In genomic region chr12:103580026-103580425, GRCh38 we compare ENCODE assay signal across 18 cellular contexts. TPM values are rescaled to one million over a fixed set of nuclear protein-coding genes. Genes with fewer than 3 reads are reported as not detected.
"Had no signal": no experiment of that assay in that cellular context is flagged by ENCODE, and none has a peak within 500 bp of the region (broad histone marks: within the 10 kb centered on the region; RNA-seq: fewer than 3 reads in every experiment).

No MANE protein-coding gene starts in this region.

- H3K9me3 ChIP-seq: esophagus squamous epithelium, tibial artery had no signal

- ATAC-seq: left cardiac atrium; stimulated activated naive CD8-positive, alpha-beta T cell treated with anti-CD3 and anti-CD28 coated beads, Interleukin-15, Interleukin-2, amounts not matched to agents 100 U/mL and 50 U/mL, for 24 hours; T-helper 17 cell had no signal

- H2AFZ ChIP-seq: hepatocyte had no signal

- DNase-seq: activated CD4-positive, alpha-beta T cell treated with anti-CD3 and anti-CD28 coated beads, Interleukin-2, amount 50 U/mL, for 4 hours; activated gamma-delta T cell; central memory CD4-positive, alpha-beta T cell; esophagus squamous epithelium; left cardiac atrium; occipital lobe; stimulated activated CD4-positive, alpha-beta T cell treated with anti-CD3 and anti-CD28 coated beads, Interleukin-2, amount 100 ng/mL, for 24 hours; stimulated activated naive CD8-positive, alpha-beta T cell treated with anti-CD3 and anti-CD28 coated beads, Interleukin-15, Interleukin-2, amounts not matched to agents 100 U/mL and 50 U/mL, for 24 hours; substantia nigra; T-helper 17 cell; tibial artery; WERI-Rb-1 had no signal

- H3K4me2 ChIP-seq: hepatocyte had no signal

- H3K27ac ChIP-seq: esophagus squamous epithelium, hepatocyte, tibial artery, WERI-Rb-1 had no signal

- H3K36me3 ChIP-seq: esophagus squamous epithelium, tibial artery, WERI-Rb-1 had no signal

- H3K79me2 ChIP-seq: hepatocyte had no signal

- H3K4me3 ChIP-seq: esophagus squamous epithelium, hepatocyte, lung, tibial artery had no signal

- FAIRE-seq: colon, urothelium cell line had no signal

RNA-seq across cellular contexts. Expression of gene STAB2, which starts 7.0 kb away (rescaled TPM):
- total RNA-seq: hepatocyte, mononuclear cell, occipital lobe, T-helper 17 cell had no signal
- polyA plus RNA-seq: hepatocyte, neural cell had no signal
